ENCODE assay signal across 17 cellular contexts in the genomic region with DNA sequence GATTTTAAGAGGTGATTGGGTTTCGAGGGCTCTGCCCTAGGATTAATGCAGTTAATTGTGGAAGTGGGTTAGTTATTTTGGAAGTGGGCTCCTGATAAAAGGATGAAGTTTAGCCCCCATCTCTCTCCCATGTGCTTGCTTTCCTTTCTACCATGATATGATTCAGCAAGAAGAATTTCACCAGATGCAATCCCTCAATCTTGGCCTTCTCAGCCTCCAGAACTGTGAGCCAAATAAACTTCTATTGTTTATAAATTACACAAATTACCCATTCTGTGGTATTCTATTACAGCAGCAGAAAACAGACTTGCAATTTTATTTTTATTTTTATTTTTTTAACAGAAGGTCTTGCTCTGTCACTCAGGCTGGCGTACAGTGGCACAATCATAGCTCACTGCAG. TPM values are rescaled to one million over a fixed set of nuclear protein-coding genes. Genes with fewer than 3 reads are reported as not detected.
DNase-seq lines count a peak whose midpoint lies in the region; ATAC-seq and TF ChIP-seq lines count a peak whose summit lies in the region.
"Had no signal": no experiment of that assay in that cellular context is flagged by ENCODE, and none has a peak within 500 bp of the region (broad histone marks: within the 10 kb centered on the region; RNA-seq: fewer than 3 reads in every experiment).

No MANE protein-coding gene starts in this region.

- H3K4me1 Mint-ChIP-seq in CD4-positive, alpha-beta memory T cell: no peaks in the 10 kb centered on the region

- H3K27me3 Mint-ChIP-seq in CD4-positive, alpha-beta memory T cell: peaks cover 6 to 15% of the 10 kb centered on the region in 2 donors

- no peaks in the 10 kb centered on the region for H3K4me1 ChIP-seq in mesendoderm (ENCODE audit: control insufficient read depth, low read depth, low read length)
- no peaks in the 10 kb centered on the region for H3K4me1 ChIP-seq in CD4-positive, alpha-beta memory T cell (ENCODE audit: insufficient read depth, low read length)
- no peaks in the 10 kb centered on the region for H3K4me1 ChIP-seq in foreskin keratinocyte

- DNase-seq in AG10803 (ENCODE audit: low read depth): peak; percentile 78
- peak; percentile 7 for DNase-seq in M059J (ENCODE audit: low read depth)
- DNase-seq in fibroblast of gingiva (ENCODE audit: low read depth): peak; percentile 82
- peak; percentile 35 for DNase-seq in left kidney (ENCODE audit: low read depth, low spot score)
- no peak for DNase-seq in mesendoderm
- no peak for DNase-seq in CD4-positive, alpha-beta memory T cell
- DNase-seq in foreskin keratinocyte: no peak
- no peak for DNase-seq in SKM-1 treated with dmso at 0.1 percent for 144 hours (lab: John Stamatoyannopoulos, UW; ENCODE audit: unreplicated experiment)
- DNase-seq: C1 segment of cervical spinal cord, DND-41, GDM1, Karpas-422, MV-4-11, NCI-H1417 treated with DMSO at 0.1 percent for 48 hours, NCI-H2029, NCI-H524 had no signal

- no peak for TF ChIP-seq CTCF in AG10803 (conservative IDR thresholded peaks at IDR 0.05; ENCODE audit: low read length)
- TF ChIP-seq CTCF in foreskin keratinocyte (conservative IDR thresholded peaks at IDR 0.05): no peak

- CTCF ChIA-PET in CD4-positive, alpha-beta memory T cell (lab: Charles Lee; ENCODE audit: partially characterized antibody): no interaction called here

- no peak for ATAC-seq in foreskin keratinocyte
- ATAC-seq: Panc1 had no signal

- no peak overlapping the region for H3K4me2 ChIP-seq in mesendoderm (ENCODE audit: low read length)

- H3K79me1 ChIP-seq in mesendoderm (ENCODE audit: low read length): no peaks in the 10 kb centered on the region

- no peak overlapping the region for H3K4me3 Mint-ChIP-seq in CD4-positive, alpha-beta memory T cell

- H3K56ac ChIP-seq in mesendoderm (ENCODE audit: low read length): no peak overlapping the region

- intact Hi-C loops in CD4-positive, alpha-beta memory T cell (cut with micrococcal nuclease): no loop called here

- no peak overlapping the region for H3K18ac ChIP-seq in mesendoderm (ENCODE audit: low read length)

- no peaks in the 10 kb centered on the region for H3K9me3 ChIP-seq in CD4-positive, alpha-beta memory T cell (ENCODE audit: control insufficient read depth in 1 of 2, low read length in 2 of 2)

- no peak overlapping the region for H2BK120ac ChIP-seq in mesendoderm (ENCODE audit: low read depth, low read length)

- H3K79me2 ChIP-seq in mesendoderm (ENCODE audit: control insufficient read depth, insufficient read depth, low read length): no peaks in the 10 kb centered on the region

- no peak overlapping the region for H3K4me3 ChIP-seq in AG10803 (ENCODE audit: low read length)
- H3K4me3 ChIP-seq in mesendoderm (ENCODE audit: low read length): no peak overlapping the region
- no peak overlapping the region for H3K4me3 ChIP-seq in CD4-positive, alpha-beta memory T cell (ENCODE audit: low read length in 2 of 2)

- no peak overlapping the region for H2AK5ac ChIP-seq in mesendoderm (ENCODE audit: low read length)

- no peak overlapping the region for H4K5ac ChIP-seq in mesendoderm (ENCODE audit: low read length)

- H3K4ac ChIP-seq in mesendoderm (ENCODE audit: low read depth, low read length): no peak overlapping the region

- no peak overlapping the region for H4K8ac ChIP-seq in mesendoderm (ENCODE audit: low read depth, low read length)

- no peak overlapping the region for H2BK15ac ChIP-seq in mesendoderm (replicated peaks; ENCODE audit: low read depth)

- no peaks in the 10 kb centered on the region for H3K36me3 ChIP-seq in mesendoderm (ENCODE audit: control insufficient read depth, insufficient read depth, low read length)
- no peaks in the 10 kb centered on the region for H3K36me3 ChIP-seq in CD4-positive, alpha-beta memory T cell (ENCODE audit: insufficient read depth, low read length)

- no peak overlapping the region for H3K27ac Mint-ChIP-seq in CD4-positive, alpha-beta memory T cell

- WGBS in mesendoderm (ENCODE audit: extremely low coverage, insufficient coverage, low lambda C conversion rate): no CpG with 5 or more reads among the region's 2 CpGs

- POLR2A ChIA-PET in CD4-positive, alpha-beta memory T cell (lab: Charles Lee; ENCODE audit: partially characterized antibody): no interaction called here

- H3K27me3 ChIP-seq in mesendoderm (ENCODE audit: insufficient read depth, low read length, poor library complexity) (no peaks in the 10 kb centered on the region), foreskin keratinocyte (peaks cover 27% of the 10 kb centered on the region)
- no peaks in the 10 kb centered on the region for H3K27me3 ChIP-seq in CD4-positive, alpha-beta memory T cell (ENCODE audit: insufficient read depth, low read length)

- no peaks in the 10 kb centered on the region for H3K36me3 Mint-ChIP-seq in CD4-positive, alpha-beta memory T cell

- no peak overlapping the region for H2BK5ac ChIP-seq in mesendoderm (ENCODE audit: low read length)

- no peak overlapping the region for H3K27ac ChIP-seq in mesendoderm (ENCODE audit: low read depth, low read length)
- H3K27ac ChIP-seq in CD4-positive, alpha-beta memory T cell (ENCODE audit: low read depth, low read length): no peak overlapping the region
- H3K27ac ChIP-seq in foreskin keratinocyte: no peak overlapping the region

- no peak overlapping the region for H3K9ac ChIP-seq in mesendoderm (ENCODE audit: low read length)

- H3K23ac ChIP-seq in mesendoderm (ENCODE audit: low read length): no peak overlapping the region

- H3K9me3 Mint-ChIP-seq in CD4-positive, alpha-beta memory T cell: peaks cover 0 to 4% (median 0%) of the 10 kb centered on the region in 8 donors

RNA-seq across cellular contexts. Expression of a gene that starts 27.3 kb away (rescaled TPM):
- total RNA-seq in M059J (2014; rRNA removed; shearing (Covaris generic)): 99.0 and 107 TPM in 2 replicates
- 169 TPM for polyA plus RNA-seq in mesendoderm (2013, experiment 1 of 2)
- 166 TPM for polyA plus RNA-seq in mesendoderm (2013, experiment 2 of 2)
- total RNA-seq in CD4-positive, alpha-beta memory T cell: 10 to 100 TPM; 59.5 to 61.4 TPM
- polyA plus RNA-seq in CD4-positive, alpha-beta memory T cell: 10 to 100 TPM; 10.9 to 12.0 TPM
- 91.8 and 97.3 TPM in 2 replicates for total RNA-seq in foreskin keratinocyte
- 88.1 and 93.4 TPM in 2 replicates for polyA plus RNA-seq in foreskin keratinocyte

Comparison
In these comparisons a context has a peak if more than half of its experiments do, and no peak if none do; other contexts are left out.
1. DNase-seq: peak in AG10803 (single experiment), M059J (single experiment), fibroblast of gingiva (single experiment) and left kidney (single experiment); none in mesendoderm (single experiment), CD4-positive, alpha-beta memory T cell (0 of 5), foreskin keratinocyte (0 of 2) and SKM-1 treated with dmso at 0.1 percent for 144 hours (single experiment).